Comparison of ENCODE assay signal across 22 cellular contexts in genomic region chr1:231508497-231508896, GRCh38. TPM values are rescaled to one million over a fixed set of nuclear protein-coding genes. Genes with fewer than 3 reads are reported as not detected.
DNase-seq lines count a peak whose midpoint lies in the region; ATAC-seq, FAIRE-seq and TF ChIP-seq lines count a peak whose summit lies in the region.
"Had no signal": no experiment of that assay in that cellular context is flagged by ENCODE, and none has a peak within 500 bp of the region (broad histone marks: within the 10 kb centered on the region; RNA-seq: fewer than 3 reads in every experiment).

No MANE protein-coding gene starts in this region.

- TF ChIP-seq POLR2A in A549 (IDR thresholded peaks at IDR 0.05; ENCODE audit: low read length), result no peak

- H4K8ac ChIP-seq in neuronal stem cell (ENCODE audit: low read depth, low read length), result no peak overlapping the region

- no peak overlapping the region for H2BK5ac ChIP-seq in neuronal stem cell (ENCODE audit: low read length)

- POLR2A ChIA-PET in A549 (lab: Yijun Ruan, JAX), result no interaction called here

- ATAC-seq in A549, result no peak
- no peak for ATAC-seq in HG02642 (IDR thresholded peaks at IDR 0.05; ENCODE audit: poor library complexity, unreplicated experiment)
- ATAC-seq: left colon had no signal

- H3K27me3 ChIP-seq in OCI-LY3 (ENCODE audit: low read depth, low read length), result no peaks in the 10 kb centered on the region
- no peaks in the 10 kb centered on the region for H3K27me3 ChIP-seq in neuronal stem cell (ENCODE audit: control insufficient read depth in 3 of 3, insufficient read depth in 3 of 3, low read depth in 1 of 3, low read length in 3 of 3)
- H3K27me3 ChIP-seq: cardiac muscle cell, SJSA1 had no signal

- H2AFZ ChIP-seq in OCI-LY3 (ENCODE audit: low read depth, low read length), result peak overlapping the region; percentile 92
- H2AFZ ChIP-seq in neuronal stem cell (ENCODE audit: low read length), result peak overlapping the region; percentile 82

- DNase-seq in A549 (ENCODE audit: low read depth in 1 of 2, low spot score in 1 of 2) (no peak), fibroblast of mammary gland (ENCODE audit: low read depth) (peak; percentile 56), neuronal stem cell (ENCODE audit: low spot score) (no peak), NCI-H345 treated with DMSO at 0.1 percent for 48 hours (lab: John Stamatoyannopoulos, UW; ENCODE audit: unreplicated experiment) (no peak), dermis blood vessel endothelial cell (no peak), DMS 273 treated with DMSO at 0.1 percent for 48 hours (lab: John Stamatoyannopoulos, UW) (no peak)
- DNase-seq: activated CD4-positive, alpha-beta memory T cell treated with anti-CD3 and anti-CD28 coated beads, Interleukin-2, amount 10 ng/mL, durations not matched to agents 7 days and 5 days; activated gamma-delta T cell treated with Interleukin-2 at 50 U/mL for 16 hours; activated T-cell treated with anti-CD3 and anti-CD28 coated beads for 4 hours; amygdala; left colon; midbrain; NCI-H1694 treated with DMSO at 0.1 percent for 48 hours; NCI-H226; stimulated activated CD4-positive, alpha-beta T cell treated with anti-CD3 and anti-CD28 coated beads, Interleukin-4, amount 100 ng/mL, for 4 hours had no signal

- CTCF ChIA-PET in A549 (lab: Yijun Ruan, JAX), result interaction anchor here (1.8 kb wide), 1 partner anchor 10 kb away, joined by 5 read pairs; no protein-coding TSS in a partner anchor

- H3K27ac ChIP-seq in A549 (peak overlapping the region in 1 of 2 experiments; percentile 54; a peak in 3 of 6 replicates), OCI-LY3 (ENCODE audit: low read length) (no peak overlapping the region), neuronal stem cell (replicated peaks; ENCODE audit: low read length) (no peak overlapping the region)
- H3K27ac ChIP-seq: C4-2B, prostate gland, SJSA1 had no signal

- H3K4me2 ChIP-seq in A549 (no peak overlapping the region), OCI-LY3 (ENCODE audit: low read length) (peak overlapping the region; percentile 69), neuronal stem cell (ENCODE audit: insufficient read depth, low read length, poor library complexity, severe bottlenecking) (no peak overlapping the region)

- H3K14ac ChIP-seq in neuronal stem cell (ENCODE audit: low read length), result no peak overlapping the region

- no peaks in the 10 kb centered on the region for H3K79me1 ChIP-seq in neuronal stem cell (ENCODE audit: low read depth, low read length)

- no peak overlapping the region for H2AK5ac ChIP-seq in neuronal stem cell (ENCODE audit: low read depth, low read length)

- H3K36me3 ChIP-seq in OCI-LY3 (replicated peaks; ENCODE audit: low read depth, low read length), result no peaks in the 10 kb centered on the region
- H3K36me3 ChIP-seq in neuronal stem cell (replicated peaks in 1 of 2; ENCODE audit: control insufficient read depth in 2 of 2, insufficient read depth in 2 of 2, low read length in 2 of 2), result no peaks in the 10 kb centered on the region
- H3K36me3 ChIP-seq: cardiac muscle cell, prostate gland, SJSA1 had no signal

- H3K4ac ChIP-seq in neuronal stem cell (ENCODE audit: low read length), result no peak overlapping the region

- 83% methylated on average over 6 of the region's 6 CpGs for WGBS in A549 (ENCODE audit: missing lambda C conversion rate)
- no CpG with 5 or more reads among the region's 6 CpGs for WGBS in neuronal stem cell (ENCODE audit: extremely low coverage in 2 of 2, insufficient read length in 2 of 2, insufficient replicate concordance in 1 of 2), 2 donors

- no peak overlapping the region for H2BK12ac ChIP-seq in neuronal stem cell (ENCODE audit: low read length)

- no peak overlapping the region for H3K18ac ChIP-seq in neuronal stem cell (ENCODE audit: low read length)

- TF ChIP-seq EP300 in A549 (IDR thresholded peaks at IDR 0.05), result no peak

- no peak overlapping the region for H2BK120ac ChIP-seq in neuronal stem cell (ENCODE audit: low read depth, low read length)

- H3K9me3 ChIP-seq in A549, result no peaks in the 10 kb centered on the region
- no peaks in the 10 kb centered on the region; the same call in 1 of the 2 replicates for H3K9me3 ChIP-seq in OCI-LY3 (ENCODE audit: insufficient read depth, low read length)
- H3K9me3 ChIP-seq in neuronal stem cell (replicated peaks in 1 of 2; ENCODE audit: control insufficient read depth in 2 of 2, insufficient read depth in 1 of 2, low read depth in 1 of 2, low read length in 2 of 2), result no peaks in the 10 kb centered on the region
- H3K9me3 ChIP-seq: prostate gland, SJSA1 had no signal

- no peak for TF ChIP-seq RAD21 in A549 (conservative IDR thresholded peaks at IDR 0.05 in 1 of 2, IDR thresholded peaks at IDR 0.05 in 1 of 2)

- no peaks in the 10 kb centered on the region for H3K79me2 ChIP-seq in OCI-LY3 (ENCODE audit: low read length)

- no peak overlapping the region for H4K91ac ChIP-seq in neuronal stem cell (ENCODE audit: low read depth, low read length, poor library complexity)

- no peaks in the 10 kb centered on the region for H4K20me1 ChIP-seq in OCI-LY3 (ENCODE audit: insufficient read depth, low read length)

- peaks cover 22% of the 10 kb centered on the region; the same call in 2 of the 3 replicates for H3K4me1 ChIP-seq in A549
- peaks cover 36% of the 10 kb centered on the region for H3K4me1 ChIP-seq in OCI-LY3 (ENCODE audit: low read length)
- H3K4me1 ChIP-seq in neuronal stem cell (ENCODE audit: control insufficient read depth in 2 of 2, insufficient read depth in 1 of 2, low read depth in 1 of 2, low read length in 2 of 2), result no peaks in the 10 kb centered on the region
- H3K4me1 ChIP-seq: prostate gland had no signal

- no peak for TF ChIP-seq CTCF in A549 (IDR thresholded peaks at IDR 0.05)
- no peak for TF ChIP-seq CTCF in OCI-LY3 (IDR thresholded peaks at IDR 0.05; ENCODE audit: low read depth, low read length)
- TF ChIP-seq CTCF in fibroblast of mammary gland (conservative IDR thresholded peaks at IDR 0.05; ENCODE audit: control insufficient read depth, insufficient read depth, low read depth, low read length), result no peak

- H3K4me3 ChIP-seq in A549, result no peak overlapping the region
- no peak overlapping the region for H3K4me3 ChIP-seq in OCI-LY3 (ENCODE audit: low read length)
- H3K4me3 ChIP-seq in fibroblast of mammary gland (ENCODE audit: control insufficient read depth, low read depth, low read length), result no peak overlapping the region
- H3K4me3 ChIP-seq in neuronal stem cell (ENCODE audit: low read length in 2 of 2), result no peak overlapping the region
- H3K4me3 ChIP-seq: cardiac muscle cell, prostate gland, SJSA1 had no signal

- H2BK15ac ChIP-seq in neuronal stem cell (ENCODE audit: low read length), result no peak overlapping the region

- FAIRE-seq in A549 (lab: Jason Lieb, UNC), result no peak
- FAIRE-seq: D721Med had no signal

- H3K9ac ChIP-seq in OCI-LY3 (ENCODE audit: low read length) (no peak overlapping the region), neuronal stem cell (ENCODE audit: low read depth, low read length, poor library complexity) (no peak overlapping the region)

- H3K23ac ChIP-seq in neuronal stem cell (ENCODE audit: low read depth, low read length, poor library complexity), result no peak overlapping the region

TF ChIP-seq in A549, 52 proteins besides CTCF, POLR2A, EP300 and RAD21:
- TF ChIP-seq MAFK (IDR thresholded peaks at IDR 0.05; ENCODE audit: partially characterized antibody), result peak; percentile 94
- TF ChIP-seq PBX3 (IDR thresholded peaks at IDR 0.05), result no peak

RNA-seq across cellular contexts. Expression of gene TSNAX, which starts 20.0 kb away (rescaled TPM):
- polyA plus RNA-seq in A549 (2011; rRNA removed), result 45.0 and 58.3 TPM in 2 replicates
- polyA plus RNA-seq in A549 (2012; cell fraction: cytosol; rRNA removed), result 14.2 and 15.8 TPM in 2 replicates
- 7.4 and 9.0 TPM in 2 replicates for polyA plus RNA-seq in A549 (2012; cell fraction: nucleus; rRNA removed)
- polyA plus RNA-seq in A549 (2017; fragmentation: RNase III; extraction: RNeasy Plus Mini Kit Qiagen cat#74134 plus additional on column Dnase treatment), result 48.5 to 51.9 TPM (median 51.4 TPM) in 3 replicates
- polyA minus RNA-seq in A549 (2011; rRNA and poly(A)+ RNA removed), result 36.6 and 38.1 TPM in 2 replicates
- polyA plus RNA-seq in neuronal stem cell (2013, experiment 1 of 2), result 22.6 TPM
- 23.5 TPM for polyA plus RNA-seq in neuronal stem cell (2013, experiment 2 of 2)
- total RNA-seq in dermis blood vessel endothelial cell, result 38.0 and 42.4 TPM in 2 replicates
